Comparison of ENCODE assay signal across 28 cellular contexts in the genomic region with DNA sequence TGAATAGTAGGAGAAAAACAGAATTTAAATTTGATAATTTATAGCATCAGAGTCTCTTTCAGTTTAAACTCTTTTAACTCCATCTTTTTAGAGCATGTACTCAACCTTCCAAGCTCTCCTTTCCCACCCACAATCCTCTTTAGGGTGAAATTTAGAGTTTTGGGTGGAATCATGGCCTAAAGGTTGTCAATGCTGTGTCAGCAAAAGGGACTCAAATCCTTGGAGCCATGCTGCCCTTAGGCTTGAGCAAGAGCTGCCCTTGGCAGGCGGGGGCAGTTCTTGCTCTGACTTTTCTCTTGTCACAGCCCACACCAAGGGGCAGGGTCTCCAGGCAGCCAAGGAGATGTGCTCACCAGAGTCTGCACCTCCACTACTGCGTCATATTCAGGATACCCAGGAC.
"Had no signal": no experiment of that assay in that cellular context is flagged by ENCODE, and none has a peak within 500 bp of the region (broad histone marks: within the 10 kb centered on the region; RNA-seq: fewer than 3 reads in every experiment).

No MANE protein-coding gene starts in this region.

- H3K9ac ChIP-seq: neural progenitor cell, parathyroid adenoma had no signal

- ATAC-seq: natural killer cell; psoas muscle; right cardiac atrium; sciatic nerve; stimulated activated memory B cell treated with anti-CD40 and anti-IgM and Interleukin-4, amounts not matched to agents 10 μg/mL and 1 μg/mL and 100 μg/mL, for 72 hours; stimulated activated naive CD8-positive, alpha-beta T cell treated with anti-CD3 and anti-CD28 coated beads, Interleukin-15, amount 100 ng/mL, for 72 hours; stimulated activated naive CD8-positive, alpha-beta T cell treated with anti-CD3 and anti-CD28 coated beads, Interleukin-15, Interleukin-2, amounts not matched to agents 100 U/mL and 50 U/mL, for 24 hours; upper lobe of right lung had no signal

- H3K36me3 ChIP-seq: neural progenitor cell, ovary, spleen, suprapubic skin, tibial artery, transverse colon, upper lobe of right lung, uterus had no signal

- H3K79me2 ChIP-seq: parathyroid adenoma had no signal

- H3K27me3 ChIP-seq: neural progenitor cell, ovary, suprapubic skin, testis, transverse colon, uterus had no signal

- H3K4me3 ChIP-seq: neural progenitor cell, ovary, psoas muscle, skin epidermis, smooth muscle cell, spleen, suprapubic skin, testis, tibial artery, transverse colon, upper lobe of right lung, uterus had no signal

- H3K9me3 ChIP-seq: ovary, psoas muscle, suprapubic skin, testis, tibial artery, transverse colon, upper lobe of right lung, uterus had no signal

- H2AFZ ChIP-seq: neural progenitor cell, parathyroid adenoma had no signal

- H3K4me2 ChIP-seq: neural progenitor cell, smooth muscle cell had no signal

- DNase-seq: natural killer cell; occipital lobe; ovary; posterior cingulate gyrus; psoas muscle; right cardiac atrium; spleen; stimulated activated CD4-positive, alpha-beta T cell treated with anti-CD3 and anti-CD28 coated beads, Interleukin-12 subunit alpha, Interleukin-12 subunit beta, amount 100 ng/mL, for 4 hours; stimulated activated CD4-positive, alpha-beta T cell treated with anti-CD3 and anti-CD28 coated beads, Interleukin-1b, Interleukin-23, amount 100 ng/mL, for 48 hours; stimulated activated CD4-positive, alpha-beta T cell treated with anti-CD3 and anti-CD28 coated beads, Interleukin-4, amount 100 ng/mL, for 1 hour; stimulated activated CD4-positive, alpha-beta T cell treated with anti-CD3 and anti-CD28 coated beads, Interleukin-4, amount 100 ng/mL, for 4 hours; stimulated activated CD8-positive, alpha-beta memory T cell treated with anti-CD3 and anti-CD28 coated beads, Interleukin-4, amount 100 ng/mL, for 48 hours; stimulated activated naive CD4-positive, alpha-beta T cell; stimulated activated naive CD8-positive, alpha-beta T cell treated with anti-CD3 and anti-CD28 coated beads, Interleukin-15, amount 100 ng/mL, for 72 hours; stimulated activated naive CD8-positive, alpha-beta T cell treated with anti-CD3 and anti-CD28 coated beads, Interleukin-15, Interleukin-2, amounts not matched to agents 100 U/mL and 50 U/mL, for 24 hours; substantia nigra; testis; tibial artery; transverse colon; upper lobe of right lung; uterus had no signal

- H3K27ac ChIP-seq: neural progenitor cell, ovary, parathyroid adenoma, psoas muscle, skin epidermis, spleen, suprapubic skin, testis, tibial artery, transverse colon, upper lobe of right lung, uterus had no signal

- H3K4me1 ChIP-seq: neural progenitor cell, parathyroid adenoma, psoas muscle, suprapubic skin, testis, tibial artery, transverse colon, upper lobe of right lung, uterus had no signal
